Comparison of ENCODE assay signal across 15 cellular contexts in genomic region chr7:915291-916218, GRCh38. TPM values are rescaled to one million over a fixed set of nuclear protein-coding genes. Genes with fewer than 3 reads are reported as not detected.
DNase-seq lines count a peak whose midpoint lies in the region; ATAC-seq and TF ChIP-seq lines count a peak whose summit lies in the region.
"Had no signal": no experiment of that assay in that cellular context is flagged by ENCODE, and none has a peak within 500 bp of the region (broad histone marks: within the 10 kb centered on the region; RNA-seq: fewer than 3 reads in every experiment).

No MANE protein-coding gene starts in this region.

- peak overlapping the region; percentile 30 for H3K27ac Mint-ChIP-seq in CD8-positive, alpha-beta T cell
- H3K27ac Mint-ChIP-seq in nephron progenitor cell = peak overlapping the region; percentile 49
- H3K27ac Mint-ChIP-seq: activated naive CD4-positive, alpha-beta T cell treated with anti-CD3 and anti-CD28 coated beads, Interleukin-2, amount 50 U/mL, for 72 hours; memory B cell had no signal

- peak in 1 of 7 experiments; percentile 21 for DNase-seq in CD8-positive, alpha-beta T cell
- DNase-seq in NCI-H1694 treated with DMSO at 0.1 percent for 48 hours (lab: John Stamatoyannopoulos, UW) (peak; percentile 26), choroid plexus epithelial cell (ENCODE audit: low read depth) (peak; percentile 25), nephron progenitor cell (peak; percentile 51), coronary artery (ENCODE audit: low spot score) (no peak), dedifferentiated amniotic fluid mesenchymal stem cell (ENCODE audit: extremely low spot score) (no peak), gastrocnemius medialis (no peak)
- DNase-seq: activated CD4-positive, alpha-beta T cell treated with anti-CD3 and anti-CD28 coated beads for 48 hours; NCI-H1417 treated with DMSO at 0.1 percent for 48 hours; NCI-H446 treated with DMSO at 0.1 percent for 48 hours had no signal

- no peaks in the 10 kb centered on the region for H3K27me3 ChIP-seq in CD8-positive, alpha-beta T cell (ENCODE audit: insufficient read depth, low read length)
- H3K27me3 ChIP-seq in gastrocnemius medialis = no peaks in the 10 kb centered on the region
- H3K27me3 ChIP-seq: cardiac muscle cell, neutrophil had no signal

- no peaks in the 10 kb centered on the region for H3K27me3 Mint-ChIP-seq in CD8-positive, alpha-beta T cell (ENCODE audit: low read depth)
- peaks cover 14% of the 10 kb centered on the region for H3K27me3 Mint-ChIP-seq in nephron progenitor cell (ENCODE audit: low read depth, poor library complexity)

- CTCF ChIA-PET in CD8-positive, alpha-beta T cell (lab: Charles Lee) = no interaction called here

- H3K4me3 Mint-ChIP-seq in CD8-positive, alpha-beta T cell = no peak overlapping the region
- H3K4me3 Mint-ChIP-seq in nephron progenitor cell = peak overlapping the region; percentile 75
- H3K4me3 Mint-ChIP-seq: memory B cell had no signal

- in situ Hi-C loops in gastrocnemius medialis (cut with MboI; ENCODE audit: low sequenced_read_pairs in 4 of 4) = no loop called here

- H3K4me1 Mint-ChIP-seq in CD8-positive, alpha-beta T cell (ENCODE audit: low read depth) = peaks cover 7% of the 10 kb centered on the region
- peaks cover 45% of the 10 kb centered on the region for H3K4me1 Mint-ChIP-seq in nephron progenitor cell

- H3K36me3 Mint-ChIP-seq in CD8-positive, alpha-beta T cell = no peaks in the 10 kb centered on the region
- H3K36me3 Mint-ChIP-seq in nephron progenitor cell (ENCODE audit: low read depth) = no peaks in the 10 kb centered on the region
- H3K36me3 Mint-ChIP-seq: activated naive CD4-positive, alpha-beta T cell treated with anti-CD3 and anti-CD28 coated beads, Interleukin-2, amount 50 U/mL, for 72 hours had no signal

- no peak for ATAC-seq in CD8-positive, alpha-beta T cell
- ATAC-seq in HG03196 (IDR thresholded peaks at IDR 0.05; ENCODE audit: unreplicated experiment) (no peak), gastrocnemius medialis (no peak)
- ATAC-seq: activated naive CD4-positive, alpha-beta T cell treated with anti-CD3 and anti-CD28 coated beads, Interleukin-2, amount 50 U/mL, for 72 hours had no signal

- H3K27ac ChIP-seq in CD8-positive, alpha-beta T cell (ENCODE audit: low read depth, low read length) = no peak overlapping the region
- H3K27ac ChIP-seq in coronary artery (no peak overlapping the region), gastrocnemius medialis (no peak overlapping the region)
- H3K27ac ChIP-seq: cardiac muscle cell, neutrophil had no signal

- no peaks in the 10 kb centered on the region for H3K4me1 ChIP-seq in CD8-positive, alpha-beta T cell (ENCODE audit: insufficient read depth, low read length)
- no peaks in the 10 kb centered on the region for H3K4me1 ChIP-seq in gastrocnemius medialis

- TF ChIP-seq CTCF in CD8-positive, alpha-beta T cell (IDR thresholded peaks at IDR 0.05) = no peak
- TF ChIP-seq CTCF in choroid plexus epithelial cell (conservative IDR thresholded peaks at IDR 0.05; ENCODE audit: low read depth, low read length) (no peak), nephron progenitor cell (IDR thresholded peaks at IDR 0.05) (no peak), coronary artery (IDR thresholded peaks at IDR 0.05) (no peak), gastrocnemius medialis (IDR thresholded peaks at IDR 0.05 in 4 of 5, conservative IDR thresholded peaks at IDR 0.05 in 1 of 5) (no peak)

- no peaks in the 10 kb centered on the region for H3K9me3 Mint-ChIP-seq in CD8-positive, alpha-beta T cell
- no peaks in the 10 kb centered on the region for H3K9me3 Mint-ChIP-seq in nephron progenitor cell
- H3K9me3 Mint-ChIP-seq: activated naive CD4-positive, alpha-beta T cell treated with anti-CD3 and anti-CD28 coated beads, Interleukin-2, amount 50 U/mL, for 72 hours; memory B cell had no signal

- no peaks in the 10 kb centered on the region for H3K36me3 ChIP-seq in CD8-positive, alpha-beta T cell (ENCODE audit: insufficient read depth, low read length)
- no peaks in the 10 kb centered on the region for H3K36me3 ChIP-seq in gastrocnemius medialis
- H3K36me3 ChIP-seq: cardiac muscle cell had no signal

- intact Hi-C loops in CD8-positive, alpha-beta T cell (cut with DNase I, micrococcal nuclease) = no loop called here
- intact Hi-C loops in gastrocnemius medialis (cut with DNase I; ENCODE audit: low total_unique reads) = no loop called here

- H3K9me3 ChIP-seq in CD8-positive, alpha-beta T cell (ENCODE audit: low read length) = no peaks in the 10 kb centered on the region
- no peaks in the 10 kb centered on the region for H3K9me3 ChIP-seq in gastrocnemius medialis
- H3K9me3 ChIP-seq: neutrophil had no signal

- POLR2A ChIA-PET in CD8-positive, alpha-beta T cell (lab: Charles Lee) = no interaction called here

- TF ChIP-seq POLR2A in gastrocnemius medialis (IDR thresholded peaks at IDR 0.05) = no peak

- no peak overlapping the region for H3K4me3 ChIP-seq in CD8-positive, alpha-beta T cell (ENCODE audit: low read depth, low read length)
- H3K4me3 ChIP-seq in choroid plexus epithelial cell (ENCODE audit: low read depth, low read length) (no peak overlapping the region), coronary artery (no peak overlapping the region), gastrocnemius medialis (no peak overlapping the region)
- H3K4me3 ChIP-seq: cardiac muscle cell had no signal

RNA-seq across cellular contexts. Expression of gene ADAP1, which starts 38.9 kb away (rescaled TPM):
- 10 to 100 TPM; 10.9 to 11.5 TPM for total RNA-seq in CD8-positive, alpha-beta T cell
- total RNA-seq in gastrocnemius medialis = 1 to 10 TPM in 2 of 4 donors, under 1 TPM in 2; 0.71 to 5.0 (median 1.1) TPM

RNA-seq across cellular contexts. Expression of gene GET4, which starts 39.2 kb away (rescaled TPM):
- 10 to 100 TPM; 75.4 to 83.1 TPM for total RNA-seq in CD8-positive, alpha-beta T cell
- total RNA-seq in gastrocnemius medialis = 10 to 100 TPM; 24.6 to 40.8 (median 30.0) TPM

RNA-seq across cellular contexts. Expression of gene COX19, which starts 59.8 kb away (rescaled TPM):
- total RNA-seq in CD8-positive, alpha-beta T cell = 10 to 100 TPM; 40.3 to 42.4 TPM
- 1 to 10 TPM; 4.7 to 6.5 (median 5.2) TPM for total RNA-seq in gastrocnemius medialis

Comparison
In these comparisons a context has a peak if more than half of its experiments do, and no peak if none do; other contexts are left out.
1. DNase-seq: peak in NCI-H1694 treated with DMSO at 0.1 percent for 48 hours (single experiment), choroid plexus epithelial cell (single experiment) and nephron progenitor cell (single experiment); none in coronary artery (single experiment), dedifferentiated amniotic fluid mesenchymal stem cell (single experiment) and gastrocnemius medialis (0 of 2).
2. RNA of gene COX19, which starts 59.8 kb away (total RNA-seq): 40.3 to 42.4 TPM in CD8-positive, alpha-beta T cell; 4.7 to 6.5 TPM in gastrocnemius medialis; every median in the first group is over 4 times any median in the second.